ENCODE assay signal across 18 cellular contexts in the genomic region with DNA sequence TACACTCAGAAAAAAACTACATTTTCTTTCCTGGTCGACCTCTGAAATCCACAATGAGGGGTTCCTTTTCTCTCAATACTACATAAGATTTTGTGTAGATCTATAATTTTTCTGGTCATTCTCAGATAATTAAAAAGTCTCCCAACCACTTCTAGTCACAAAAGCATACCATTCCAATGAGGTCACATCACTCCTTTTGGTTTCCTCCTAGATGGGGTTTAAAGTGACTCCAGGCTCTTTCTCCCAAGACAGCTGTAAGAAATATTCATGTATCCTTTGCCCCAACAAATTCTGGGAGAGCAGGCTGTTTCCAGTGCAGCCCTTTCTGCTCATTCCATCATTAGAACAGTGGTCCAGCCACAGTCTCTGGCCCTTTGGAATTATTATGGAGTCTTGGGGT. TPM values are rescaled to one million over a fixed set of nuclear protein-coding genes. Genes with fewer than 3 reads are reported as not detected.
DNase-seq lines count a peak whose midpoint lies in the region; FAIRE-seq and TF ChIP-seq lines count a peak whose summit lies in the region.
"Had no signal": no experiment of that assay in that cellular context is flagged by ENCODE, and none has a peak within 500 bp of the region (broad histone marks: within the 10 kb centered on the region; RNA-seq: fewer than 3 reads in every experiment).

No MANE protein-coding gene starts in this region.

- FAIRE-seq in GM12892 (lab: Jason Lieb, UNC) = no peak

- H3K9me3 Mint-ChIP-seq in activated naive CD4-positive, alpha-beta T cell treated with anti-CD3 and anti-CD28 coated beads for 36 hours = no peaks in the 10 kb centered on the region
- H3K9me3 Mint-ChIP-seq in activated naive CD4-positive, alpha-beta T cell treated with anti-CD3 and anti-CD28 coated beads, Interleukin-2, amount 10 ng/mL, durations not matched to agents 7 days and 5 days = no peaks in the 10 kb centered on the region
- H3K9me3 Mint-ChIP-seq: dendritic cell treated with granulocyte-macrophage colony-stimulating factor and Interleukin-4, amounts not matched to agents 40 ng/mL and 50 ng/mL, for 4 days had no signal

- TF ChIP-seq POLR2A in GM12892 (IDR thresholded peaks at IDR 0.05; ENCODE audit: low read depth, low read length) = no peak

- DNase-seq in A673 (ENCODE audit: low spot score) (peak; percentile 63), amniotic stem cell (lab: John Stamatoyannopoulos, UW) (peak; percentile 26), GM12892 (ENCODE audit: insufficient read length) (no peak), NCI-H774 (lab: John Stamatoyannopoulos, UW) (no peak)
- no peak for DNase-seq in activated naive CD4-positive, alpha-beta T cell treated with anti-CD3 and anti-CD28 coated beads for 36 hours
- DNase-seq in activated naive CD4-positive, alpha-beta T cell treated with anti-CD3 and anti-CD28 coated beads, Interleukin-2, amount 10 ng/mL, durations not matched to agents 7 days and 5 days = no peak
- DNase-seq: activated CD4-positive, alpha-beta T cell treated with anti-CD3 and anti-CD28 coated beads, Interleukin-2, amount 50 U/mL, for 1 hour; activated naive CD4-positive, alpha-beta T cell; BE2C; heart left ventricle; MM.1S; mucosa of descending colon; NCI-H524; retina had no signal

- CTCF ChIA-PET in A673 (lab: Charles Lee) (no interaction called here), HEK293 (lab: Yijun Ruan, JAX) (interaction anchor here (0.6 to 2.8 kb wide), 7 partner anchors 9 to 405 kb away, joined by 3 to 25 read pairs (median 11); a partner anchor contains a TSS)
- CTCF ChIA-PET in activated naive CD4-positive, alpha-beta T cell treated with anti-CD3 and anti-CD28 coated beads for 36 hours (lab: Charles Lee) = interaction anchor here (2.4 kb wide), 1 partner anchor 10 kb away, joined by 13 read pairs; no protein-coding TSS in a partner anchor
- CTCF ChIA-PET in activated naive CD4-positive, alpha-beta T cell treated with anti-CD3 and anti-CD28 coated beads, Interleukin-2, amount 10 ng/mL, durations not matched to agents 7 days and 5 days (lab: Charles Lee) = interaction anchor here (1.7 to 3.8 kb wide), 2 partner anchors 8 to 51 kb away, joined by 4 to 17 read pairs; no protein-coding TSS in a partner anchor

- POLR2A ChIA-PET in A673 (lab: Charles Lee; ENCODE audit: low non-redundant PET) (no interaction called here), HEK293 (lab: Yijun Ruan, JAX) (interaction anchor here (0.6 to 1.5 kb wide), 2 partner anchors 178 to 184 kb away, joined by 3 to 9 read pairs; a partner anchor contains a TSS)

- no peaks in the 10 kb centered on the region for H3K4me1 Mint-ChIP-seq in activated naive CD4-positive, alpha-beta T cell treated with anti-CD3 and anti-CD28 coated beads for 36 hours (ENCODE audit: low read depth)
- no peaks in the 10 kb centered on the region for H3K4me1 Mint-ChIP-seq in activated naive CD4-positive, alpha-beta T cell treated with anti-CD3 and anti-CD28 coated beads, Interleukin-2, amount 10 ng/mL, durations not matched to agents 7 days and 5 days

- no peak overlapping the region for H3K4me3 ChIP-seq in A673 (ENCODE audit: low read depth, low read length, poor library complexity, severe bottlenecking)
- H3K4me3 ChIP-seq in HEK293 (ENCODE audit: low read depth, low read length) = no peak overlapping the region
- no peak overlapping the region for H3K4me3 ChIP-seq in iPS-20b (ENCODE audit: low read length)
- H3K4me3 ChIP-seq: heart left ventricle, mucosa of descending colon, suprapubic skin had no signal

- intact Hi-C loops in A673 (cut with micrococcal nuclease; ENCODE audit: unreplicated experiment) = no loop called here
- intact Hi-C loops in activated naive CD4-positive, alpha-beta T cell treated with anti-CD3 and anti-CD28 coated beads for 36 hours (cut with micrococcal nuclease) = no loop called here

- H3K36me3 ChIP-seq in A673 (ENCODE audit: insufficient read depth, low read length, poor library complexity, severe bottlenecking) (no peaks in the 10 kb centered on the region), HEK293 (ENCODE audit: control insufficient read depth in 2 of 2, insufficient read depth in 1 of 2, low read length in 2 of 2) (no peaks in the 10 kb centered on the region), iPS-20b (ENCODE audit: insufficient read depth, low read depth, low read length) (no peaks in the 10 kb centered on the region)
- H3K36me3 ChIP-seq: BE2C, heart left ventricle, suprapubic skin had no signal

- H3K27ac ChIP-seq in A673 (ENCODE audit: low read depth, low read length, poor library complexity, severe bottlenecking) (no peak overlapping the region), HEK293 (ENCODE audit: extremely low read depth, low read depth, low read length) (no peak overlapping the region), iPS-20b (ENCODE audit: low read length) (no peak overlapping the region)
- H3K27ac ChIP-seq: heart left ventricle, suprapubic skin had no signal

- H3K9me3 ChIP-seq in A673 (ENCODE audit: low read depth, low read length, poor library complexity, severe bottlenecking) (no peaks in the 10 kb centered on the region), HEK293 (ENCODE audit: control insufficient read depth, insufficient read depth, low read depth, low read length) (no peaks in the 10 kb centered on the region), iPS-20b (ENCODE audit: insufficient read depth, low read depth, low read length) (no peaks in the 10 kb centered on the region)
- H3K9me3 ChIP-seq: BE2C, heart left ventricle, mucosa of descending colon, suprapubic skin had no signal

- peak overlapping the region; percentile 23; the same call in 1 of the 2 replicates for H3K9ac ChIP-seq in iPS-20b (ENCODE audit: low read depth, low read length)

- no peaks in the 10 kb centered on the region for H3K4me1 ChIP-seq in A673 (ENCODE audit: insufficient read depth, low read length, poor library complexity, severe bottlenecking)
- H3K4me1 ChIP-seq in HEK293 (ENCODE audit: control insufficient read depth, insufficient read depth, low read length) = peaks cover under 1% of the 10 kb centered on the region; the same call in 1 of the 2 replicates
- H3K4me1 ChIP-seq in iPS-20b (ENCODE audit: insufficient read depth, low read length) = peaks cover 21% of the 10 kb centered on the region
- H3K4me1 ChIP-seq: BE2C, suprapubic skin had no signal

- no peak for TF ChIP-seq CTCF in A673 (conservative IDR thresholded peaks at IDR 0.05; ENCODE audit: low read depth, low read length)
- no peak for TF ChIP-seq CTCF in HEK293 (tag by site-specific recombination; IDR thresholded peaks at IDR 0.05)

- no peak overlapping the region for H3K4me3 Mint-ChIP-seq in activated naive CD4-positive, alpha-beta T cell treated with anti-CD3 and anti-CD28 coated beads for 36 hours
- H3K4me3 Mint-ChIP-seq in activated naive CD4-positive, alpha-beta T cell treated with anti-CD3 and anti-CD28 coated beads, Interleukin-2, amount 10 ng/mL, durations not matched to agents 7 days and 5 days = no peak overlapping the region
- H3K4me3 Mint-ChIP-seq: dendritic cell treated with granulocyte-macrophage colony-stimulating factor and Interleukin-4, amounts not matched to agents 40 ng/mL and 50 ng/mL, for 4 days had no signal

- H3K27me3 Mint-ChIP-seq in activated naive CD4-positive, alpha-beta T cell treated with anti-CD3 and anti-CD28 coated beads for 36 hours (ENCODE audit: low read depth) = peaks cover 3% of the 10 kb centered on the region
- H3K27me3 Mint-ChIP-seq in activated naive CD4-positive, alpha-beta T cell treated with anti-CD3 and anti-CD28 coated beads, Interleukin-2, amount 10 ng/mL, durations not matched to agents 7 days and 5 days = no peaks in the 10 kb centered on the region
- H3K27me3 Mint-ChIP-seq: dendritic cell treated with granulocyte-macrophage colony-stimulating factor and Interleukin-4, amounts not matched to agents 40 ng/mL and 50 ng/mL, for 4 days had no signal

- H3K27me3 ChIP-seq in A673 (replicated peaks; ENCODE audit: insufficient read depth, low read depth, low read length, poor library complexity) = no peaks in the 10 kb centered on the region
- H3K27me3 ChIP-seq in iPS-20b (ENCODE audit: insufficient read depth, low read length) = no peaks in the 10 kb centered on the region
- H3K27me3 ChIP-seq: BE2C, heart left ventricle, suprapubic skin had no signal

- H3K27ac Mint-ChIP-seq in activated naive CD4-positive, alpha-beta T cell treated with anti-CD3 and anti-CD28 coated beads for 36 hours = no peak overlapping the region
- H3K27ac Mint-ChIP-seq in activated naive CD4-positive, alpha-beta T cell treated with anti-CD3 and anti-CD28 coated beads, Interleukin-2, amount 10 ng/mL, durations not matched to agents 7 days and 5 days = no peak overlapping the region
- H3K27ac Mint-ChIP-seq: dendritic cell treated with granulocyte-macrophage colony-stimulating factor and Interleukin-4, amounts not matched to agents 40 ng/mL and 50 ng/mL, for 4 days had no signal

- no peaks in the 10 kb centered on the region for H3K36me3 Mint-ChIP-seq in activated naive CD4-positive, alpha-beta T cell treated with anti-CD3 and anti-CD28 coated beads for 36 hours (ENCODE audit: low read depth)
- H3K36me3 Mint-ChIP-seq in activated naive CD4-positive, alpha-beta T cell treated with anti-CD3 and anti-CD28 coated beads, Interleukin-2, amount 10 ng/mL, durations not matched to agents 7 days and 5 days = no peaks in the 10 kb centered on the region

- BruUV-seq in A673 (replicated peaks; lab: Mats Ljungman, UMichigan) = no TSS peak

TF ChIP-seq in HEK293, 187 proteins besides CTCF, POLR2A, EP300 and RAD21:
- TF ChIP-seq ZNF510 (tag by site-specific recombination; IDR thresholded peaks at IDR 0.05; ENCODE audit: insufficient replicate concordance) = peak; percentile 90
- TF ChIP-seq ZSCAN30 (tag by site-specific recombination; IDR thresholded peaks at IDR 0.05) = no peak
- TF ChIP-seq, protein P1, sequence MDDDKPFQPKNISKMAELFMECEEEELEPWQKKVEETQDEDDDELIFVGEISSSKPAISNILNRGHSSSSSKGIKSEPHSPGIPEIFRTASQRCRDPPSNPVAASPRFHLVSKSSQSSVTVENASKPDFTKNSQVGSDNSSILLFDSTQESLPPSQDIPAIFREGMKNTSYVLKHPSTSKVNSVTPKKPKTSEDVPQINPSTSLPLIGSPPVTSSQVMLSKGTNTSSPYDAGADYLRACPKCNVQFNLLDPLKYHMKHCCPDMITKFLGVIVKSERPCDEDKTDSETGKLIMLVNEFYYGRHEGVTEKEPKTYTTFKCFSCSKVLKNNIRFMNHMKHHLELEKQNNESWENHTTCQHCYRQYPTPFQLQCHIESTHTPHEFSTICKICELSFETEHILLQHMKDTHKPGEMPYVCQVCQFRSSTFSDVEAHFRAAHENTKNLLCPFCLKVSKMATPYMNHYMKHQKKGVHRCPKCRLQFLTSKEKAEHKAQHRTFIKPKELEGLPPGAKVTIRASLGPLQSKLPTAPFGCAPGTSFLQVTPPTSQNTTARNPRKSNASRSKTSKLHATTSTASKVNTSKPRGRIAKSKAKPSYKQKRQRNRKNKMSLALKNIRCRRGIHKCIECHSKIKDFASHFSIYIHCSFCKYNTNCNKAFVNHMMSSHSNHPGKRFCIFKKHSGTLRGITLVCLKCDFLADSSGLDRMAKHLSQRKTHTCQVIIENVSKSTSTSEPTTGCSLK (tag by site-specific recombination; IDR thresholded peaks at IDR 0.05) = no peak
- TF ChIP-seq WT1 (tag by site-specific recombination; IDR thresholded peaks at IDR 0.05) = peak; percentile 16; the same call in 1 of the 2 replicates

RNA-seq across cellular contexts. Expression of a gene that starts 43.1 kb away (rescaled TPM):
- total RNA-seq in A673 (2021) = 3.8 and 5.3 TPM in 2 replicates
- not detected for total RNA-seq in activated naive CD4-positive, alpha-beta T cell treated with anti-CD3 and anti-CD28 coated beads for 36 hours
- polyA plus RNA-seq in GM12892 (2012; ENCODE audit: missing spikeins) = 1.1 TPM
- total RNA-seq: suprapubic skin had no signal

Comparison
In these comparisons a context has a peak if more than half of its experiments do, and no peak if none do; other contexts are left out.
1. DNase-seq: peak in A673 (single experiment) and amniotic stem cell (single experiment); none in activated naive CD4-positive, alpha-beta T cell treated with anti-CD3 and anti-CD28 coated beads for 36 hours (single experiment), GM12892 (single experiment), activated naive CD4-positive, alpha-beta T cell treated with anti-CD3 and anti-CD28 coated beads, Interleukin-2, amount 10 ng/mL, durations not matched to agents 7 days and 5 days (single experiment) and NCI-H774 (single experiment).